8 cellular contexts compared by ENCODE assay signal in the genomic region with DNA sequence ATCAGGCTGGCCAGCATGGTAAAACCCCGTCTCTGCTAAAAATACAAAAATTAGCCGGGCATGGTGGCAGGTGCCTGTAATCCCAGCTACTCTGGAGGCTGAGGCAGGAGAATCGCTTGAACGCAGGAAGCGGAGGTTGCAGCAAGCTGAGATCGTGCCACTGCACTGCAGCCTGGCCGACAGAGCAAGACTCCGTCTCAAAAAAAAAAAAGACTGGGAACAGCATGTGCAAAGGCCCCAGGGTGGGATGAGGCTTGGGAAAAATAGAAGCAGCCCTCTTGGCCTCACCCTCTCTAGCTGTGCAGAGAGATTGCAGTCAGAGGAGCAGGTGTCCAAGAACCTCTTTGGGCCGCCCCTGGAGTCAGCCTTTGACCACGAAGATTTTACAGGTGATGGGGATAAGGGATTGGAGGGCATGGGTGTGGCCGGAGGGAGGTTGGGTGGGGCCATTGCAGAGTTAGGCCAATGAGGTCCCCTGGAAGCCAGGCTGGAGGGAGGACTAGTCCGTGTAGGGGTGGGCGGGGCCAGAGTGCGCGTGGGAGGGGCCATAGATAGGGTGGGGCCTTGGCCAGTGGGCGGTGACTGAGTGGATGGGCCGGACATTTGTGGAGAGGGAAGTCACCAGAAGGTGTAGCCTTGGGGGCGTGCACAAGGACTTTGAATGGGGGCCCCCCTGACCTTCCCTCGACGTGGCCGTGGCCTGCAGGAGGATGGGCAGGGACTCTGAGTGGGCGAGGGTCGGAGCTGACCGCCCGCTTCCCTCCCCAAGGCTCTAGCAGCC. TPM values are rescaled to one million over a fixed set of nuclear protein-coding genes. Genes with fewer than 3 reads are reported as not detected.
DNase-seq lines count a peak whose midpoint lies in the region; ATAC-seq and TF ChIP-seq lines count a peak whose summit lies in the region.

No MANE protein-coding gene starts in this region.

- TF ChIP-seq POLR2A in esophagus muscularis mucosa (IDR thresholded peaks at IDR 0.05; ENCODE audit: low read depth): no peak

- H3K27me3 ChIP-seq in GM06990 (replicated peaks; ENCODE audit: control insufficient read depth, insufficient read depth, low read length) (no peaks in the 10 kb centered on the region), iPS-15b (ENCODE audit: control insufficient read depth, insufficient read depth, low read length) (no peaks in the 10 kb centered on the region), esophagus muscularis mucosa (peaks cover 0 to 76% (median 12%) of the 10 kb centered on the region in 4 donors)

- H3K4me3 ChIP-seq in GM06990 (replicated peaks; ENCODE audit: low read depth, low read length) (no peak overlapping the region), iPS-15b (ENCODE audit: low read depth, low read length) (peak overlapping the region; percentile 79), esophagus muscularis mucosa (peak overlapping the region in 2 of 4 donors; percentile 25)

- TF ChIP-seq CTCF in GM06990 (IDR thresholded peaks at IDR 0.05; ENCODE audit: insufficient read depth, low read length, poor library complexity, severe bottlenecking) (no peak), esophagus muscularis mucosa (IDR thresholded peaks at IDR 0.05) (no peak)

- no peak overlapping the region for H3K27ac ChIP-seq in esophagus muscularis mucosa (replicated peaks in 1 of 4)

- H3K36me3 ChIP-seq in GM06990 (ENCODE audit: control insufficient read depth, insufficient read depth, low read length) (peaks cover 9% of the 10 kb centered on the region), iPS-15b (ENCODE audit: control insufficient read depth, insufficient read depth, low read length) (no peaks in the 10 kb centered on the region), esophagus muscularis mucosa (no peaks in the 10 kb centered on the region)

- H3K36me3 Mint-ChIP-seq in activated naive CD4-positive, alpha-beta T cell treated with anti-CD3 and anti-CD28 coated beads, Interleukin-2, amount 10 ng/mL, durations not matched to agents 7 days and 5 days: peaks cover 46% of the 10 kb centered on the region

- intact Hi-C loops in esophagus muscularis mucosa (cut with DNase I): no loop called here

- no peaks in the 10 kb centered on the region for H3K9me3 Mint-ChIP-seq in activated naive CD4-positive, alpha-beta T cell treated with anti-CD3 and anti-CD28 coated beads, Interleukin-2, amount 10 ng/mL, durations not matched to agents 7 days and 5 days

- H3K4me3 Mint-ChIP-seq in activated naive CD4-positive, alpha-beta T cell treated with anti-CD3 and anti-CD28 coated beads, Interleukin-2, amount 10 ng/mL, durations not matched to agents 7 days and 5 days: no peak overlapping the region

- no peak overlapping the region for H3K27ac Mint-ChIP-seq in activated naive CD4-positive, alpha-beta T cell treated with anti-CD3 and anti-CD28 coated beads, Interleukin-2, amount 10 ng/mL, durations not matched to agents 7 days and 5 days

- H3K4me1 Mint-ChIP-seq in activated naive CD4-positive, alpha-beta T cell treated with anti-CD3 and anti-CD28 coated beads, Interleukin-2, amount 10 ng/mL, durations not matched to agents 7 days and 5 days: peaks cover 5% of the 10 kb centered on the region

- H3K9me3 ChIP-seq in iPS-15b (ENCODE audit: control insufficient read depth, insufficient read depth, low read length) (no peaks in the 10 kb centered on the region), esophagus muscularis mucosa (no peaks in the 10 kb centered on the region)

- TF ChIP-seq EP300 in esophagus muscularis mucosa (IDR thresholded peaks at IDR 0.05): no peak

- ATAC-seq in GM21526 (IDR thresholded peaks at IDR 0.05; ENCODE audit: low FRiP score, unreplicated experiment): no peak
- no peak for ATAC-seq in HG03571 (IDR thresholded peaks at IDR 0.05; ENCODE audit: unreplicated experiment)

- WGBS in esophagus muscularis mucosa: 44% methylated on average over 20 of the region's 25 CpGs

- no peak overlapping the region for H3K9ac ChIP-seq in iPS-15b (ENCODE audit: low read depth, low read length)

- peak; percentile 77 for DNase-seq in GM06990 (ENCODE audit: extremely low read depth, insufficient read length)
- DNase-seq in NCI-H774 (lab: John Stamatoyannopoulos, UW): peak; percentile 74
- peak; percentile 62 for DNase-seq in activated naive CD4-positive, alpha-beta T cell treated with anti-CD3 and anti-CD28 coated beads, Interleukin-2, amount 10 ng/mL, durations not matched to agents 7 days and 5 days
- peak; percentile 49 to 69 for DNase-seq in stimulated activated CD4-positive, alpha-beta T cell treated with anti-CD3 and anti-CD28 coated beads, Interleukin-2, amount 100 ng/mL, for 24 hours
- DNase-seq in esophagus muscularis mucosa (ENCODE audit: extremely low spot score): no peak

- H3K27me3 Mint-ChIP-seq in activated naive CD4-positive, alpha-beta T cell treated with anti-CD3 and anti-CD28 coated beads, Interleukin-2, amount 10 ng/mL, durations not matched to agents 7 days and 5 days: no peaks in the 10 kb centered on the region

- CTCF ChIA-PET in activated naive CD4-positive, alpha-beta T cell treated with anti-CD3 and anti-CD28 coated beads, Interleukin-2, amount 10 ng/mL, durations not matched to agents 7 days and 5 days (lab: Charles Lee): interaction anchor here (0.7 kb wide), 1 partner anchor 347 kb away, joined by 3 read pairs; no protein-coding TSS in a partner anchor

- H3K4me1 ChIP-seq in iPS-15b (ENCODE audit: control insufficient read depth, insufficient read depth, low read length) (peaks cover 2% of the 10 kb centered on the region), esophagus muscularis mucosa (peaks cover 3 to 17% (median 13%) of the 10 kb centered on the region in 4 donors)

RNA-seq across cellular contexts. Expression of gene B3GNT3, which starts 16.9 kb away (rescaled TPM):
- under 1 TPM; 0.33 to 0.84 (median 0.62) TPM for total RNA-seq in esophagus muscularis mucosa

RNA-seq across cellular contexts. Expression of gene FCHO1, which starts 26.8 kb away (rescaled TPM):
- total RNA-seq in esophagus muscularis mucosa: 1 to 10 TPM; 1.6 to 2.9 (median 1.9) TPM

RNA-seq across cellular contexts. Expression of gene INSL3, which starts 43.3 kb away (rescaled TPM):
- not detected for total RNA-seq in esophagus muscularis mucosa

RNA-seq across cellular contexts. Expression of gene MAP1S, which starts 58.8 kb away (rescaled TPM):
- total RNA-seq in esophagus muscularis mucosa: 10 to 100 TPM; 24.1 to 50.9 (median 35.9) TPM
